In genomic region chr3:133490468-133491351, GRCh38 we compare ENCODE assay signal across 8 cellular contexts.
DNase-seq lines count a peak whose midpoint lies in the region; ATAC-seq and FAIRE-seq lines count a peak whose summit lies in the region.

No MANE protein-coding gene starts in this region.

- H3K27ac Mint-ChIP-seq in naive B cell = peak overlapping the region; percentile 58 to 93 (median 86)

- H3K36me3 Mint-ChIP-seq in naive B cell = no peaks in the 10 kb centered on the region

- H3K27me3 Mint-ChIP-seq in naive B cell = no peaks in the 10 kb centered on the region

- peak; percentile 97 for FAIRE-seq in GM18507 (lab: Jason Lieb, UNC)

- H3K9me3 Mint-ChIP-seq in naive B cell = peaks cover 0 to 5% (median 3%) of the 10 kb centered on the region in 7 donors

- peak overlapping the region in 7 of 8 donors; percentile 53 to 89 (median 71) for H3K4me3 Mint-ChIP-seq in naive B cell

- ATAC-seq in HG02852 (IDR thresholded peaks at IDR 0.05; ENCODE audit: unreplicated experiment) = peak; percentile 90
- ATAC-seq in naive B cell (ENCODE audit: low read depth in 2 of 2) = peak; percentile 96 to 97

- DNase-seq in GM18507 (ENCODE audit: extremely low spot score, insufficient read length, low read depth) (peak; percentile 47), naive B cell (peak; percentile 80), C1 segment of cervical spinal cord (lab: John Stamatoyannopoulos, UW) (no peak), DMS53 treated with DMSO at 0.1 percent for 48 hours (lab: John Stamatoyannopoulos, UW; ENCODE audit: unreplicated experiment) (no peak), HK-2 (ENCODE audit: unreplicated experiment) (no peak), NCI-H1417 (lab: John Stamatoyannopoulos, UW) (no peak)
- peak; percentile 42 for DNase-seq in activated CD4-positive, alpha-beta T cell treated with anti-CD3 and anti-CD28 coated beads for 1 hour

- H3K4me1 Mint-ChIP-seq in naive B cell = peaks cover 27 to 44% (median 31%) of the 10 kb centered on the region in 3 donors

Comparison
In these comparisons a context has a peak if more than half of its experiments do, and no peak if none do; other contexts are left out.
1. DNase-seq: peak in GM18507 (single experiment), activated CD4-positive, alpha-beta T cell treated with anti-CD3 and anti-CD28 coated beads for 1 hour (single experiment) and naive B cell (single experiment); none in C1 segment of cervical spinal cord (0 of 14), DMS53 treated with DMSO at 0.1 percent for 48 hours (single experiment), HK-2 (single experiment) and NCI-H1417 (0 of 3).